ENCODE assay signal across 1 cellular context in genomic region chr18:80022613-80023012, GRCh38.
TF ChIP-seq lines count a peak whose summit lies in the region.

No MANE protein-coding gene starts in this region.

TF ChIP-seq in HEK293, 187 proteins besides CTCF, POLR2A, EP300 and RAD21 (continued from another document and continues in another):
- no peak for TF ChIP-seq ZBTB49 (tag by site-specific recombination; IDR thresholded peaks at IDR 0.05; ENCODE audit: low read depth)
- no peak for TF ChIP-seq MZF1 (tag by site-specific recombination; IDR thresholded peaks at IDR 0.05; ENCODE audit: borderline replicate concordance)
- no peak for TF ChIP-seq AEBP2 (tag by site-specific recombination; IDR thresholded peaks at IDR 0.05; ENCODE audit: borderline replicate concordance)
- TF ChIP-seq ZBTB1 (tag by site-specific recombination; IDR thresholded peaks at IDR 0.05), result no peak
- peak; percentile 100 for TF ChIP-seq ZNF280D (tag by site-specific recombination; IDR thresholded peaks at IDR 0.05)
- 0 out of 2 replicates have a peak, but pooled peaks have one; percentile 21 for TF ChIP-seq ZSCAN18 (tag by site-specific recombination; IDR thresholded peaks at IDR 0.05)
- no peak for TF ChIP-seq GLIS1 (tag by site-specific recombination; IDR thresholded peaks at IDR 0.05)
- TF ChIP-seq ZNF580 (tag by site-specific recombination; IDR thresholded peaks at IDR 0.05), result 0 out of 2 replicates have a peak, but pooled peaks have one; percentile 51
- 0 out of 2 replicates have a peak, but pooled peaks have one; percentile 11 for TF ChIP-seq ZNF654 (tag by site-specific recombination; IDR thresholded peaks at IDR 0.05; ENCODE audit: low read depth)
- 0 out of 2 replicates have a peak, but pooled peaks have one; percentile 45 for TF ChIP-seq ZNF302 (tag by site-specific recombination; IDR thresholded peaks at IDR 0.05; ENCODE audit: low read depth)
- TF ChIP-seq ZNF560 (tag by site-specific recombination; IDR thresholded peaks at IDR 0.05; ENCODE audit: borderline replicate concordance), result peak; percentile 68; the same call in 1 of the 2 replicates
- TF ChIP-seq ZNF184 (tag by site-specific recombination; IDR thresholded peaks at IDR 0.05), result peak; percentile 63; the same call in 1 of the 2 replicates
- no peak for TF ChIP-seq FEZF1 (tag by site-specific recombination; IDR thresholded peaks at IDR 0.05)
- no peak for TF ChIP-seq GLI2 (tag by site-specific recombination; IDR thresholded peaks at IDR 0.05; ENCODE audit: borderline replicate concordance, low read depth)
- no peak for TF ChIP-seq ZNF223 (tag by site-specific recombination; IDR thresholded peaks at IDR 0.05)
- TF ChIP-seq ZNF362 (tag by site-specific recombination; IDR thresholded peaks at IDR 0.05), result no peak
- peak; percentile 26; the same call in 1 of the 2 replicates for TF ChIP-seq ZNF2 (tag by site-specific recombination; IDR thresholded peaks at IDR 0.05)
- no peak for TF ChIP-seq KLF8 (tag by site-specific recombination; IDR thresholded peaks at IDR 0.05)
- no peak for TF ChIP-seq ZSCAN5A (tag by site-specific recombination; IDR thresholded peaks at IDR 0.05)
- TF ChIP-seq ZNF311 (tag by site-specific recombination; IDR thresholded peaks at IDR 0.05; ENCODE audit: borderline replicate concordance), result peak; percentile 62; the same call in 1 of the 2 replicates
- TF ChIP-seq ZNF639 (tag by site-specific recombination; IDR thresholded peaks at IDR 0.05), result 0 out of 2 replicates have a peak, but pooled peaks have one; percentile 44
- TF ChIP-seq ZXDB (tag by site-specific recombination; IDR thresholded peaks at IDR 0.05), result peak; percentile 45; the same call in 1 of the 2 replicates
- TF ChIP-seq ZNF549 (tag by site-specific recombination; IDR thresholded peaks at IDR 0.05), result peak; percentile 58
- 0 out of 2 replicates have a peak, but pooled peaks have one; percentile 66 for TF ChIP-seq ZNF169 (tag by site-specific recombination; IDR thresholded peaks at IDR 0.05)
- no peak for TF ChIP-seq ZNF645 (tag by site-specific recombination; IDR thresholded peaks at IDR 0.05)
- 0 out of 2 replicates have a peak, but pooled peaks have one; percentile 29 for TF ChIP-seq ZNF211 (tag by site-specific recombination; IDR thresholded peaks at IDR 0.05; ENCODE audit: low read depth)
- TF ChIP-seq ZNF626 (tag by site-specific recombination; IDR thresholded peaks at IDR 0.05), result peak; percentile 99
- 0 out of 2 replicates have a peak, but pooled peaks have one; percentile 63 for TF ChIP-seq ZFP37 (tag by site-specific recombination; IDR thresholded peaks at IDR 0.05)
- no peak for TF ChIP-seq ZFP69B (tag by site-specific recombination; IDR thresholded peaks at IDR 0.05)
- no peak for TF ChIP-seq ZIC2 (tag by site-specific recombination; IDR thresholded peaks at IDR 0.05)
- no peak for TF ChIP-seq ZNF341 (tag by site-specific recombination; IDR thresholded peaks at IDR 0.05; ENCODE audit: low read depth)
- 0 out of 2 replicates have a peak, but pooled peaks have one; percentile 15 for TF ChIP-seq ZNF157 (tag by site-specific recombination; IDR thresholded peaks at IDR 0.05)
- 0 out of 2 replicates have a peak, but pooled peaks have one; percentile 52 for TF ChIP-seq KLF16 (tag by site-specific recombination; IDR thresholded peaks at IDR 0.05)
- 0 out of 2 replicates have a peak, but pooled peaks have one; percentile 12 for TF ChIP-seq ZNF660 (tag by site-specific recombination; IDR thresholded peaks at IDR 0.05)
- peak; percentile 37 for TF ChIP-seq ZNF513 (tag by site-specific recombination; IDR thresholded peaks at IDR 0.05)
- TF ChIP-seq ZNF133 (tag by site-specific recombination; IDR thresholded peaks at IDR 0.05), result peak; percentile 57
- no peak for TF ChIP-seq ZNF37A (tag by site-specific recombination; IDR thresholded peaks at IDR 0.05)
- peak; percentile 22; the same call in 1 of the 2 replicates for TF ChIP-seq ZNF585B (tag by site-specific recombination; IDR thresholded peaks at IDR 0.05)
- TF ChIP-seq ZSCAN16 (tag by site-specific recombination; IDR thresholded peaks at IDR 0.05), result no peak
- TF ChIP-seq ZNF692 (tag by site-specific recombination; IDR thresholded peaks at IDR 0.05), result 0 out of 2 replicates have a peak, but pooled peaks have one; percentile 33
